ENCODE assay signal across 30 cellular contexts in genomic region chr4:140695483-140695882, GRCh38.
"Had no signal": no experiment of that assay in that cellular context is flagged by ENCODE, and none has a peak within 500 bp of the region (broad histone marks: within the 10 kb centered on the region; RNA-seq: fewer than 3 reads in every experiment).

No MANE protein-coding gene starts in this region.

- H3K4me2 ChIP-seq: smooth muscle cell had no signal

- H3K27ac Mint-ChIP-seq: activated naive CD4-positive, alpha-beta T cell treated with anti-CD3 and anti-CD28 coated beads, Interleukin-2, amount 50 U/mL, for 72 hours; activated T-cell treated with anti-CD3 and anti-CD28 coated beads, Interleukin-2, amount 50 U/mL, for 72 hours; immature natural killer cell; natural killer cell treated with Interleukin-12 subunit alpha and Interleukin-12 subunit beta and Interleukin-15 and Interleukin-18, amount 100 ng/mL, for 72 hours; T-helper 2 cell treated with Interferon-gamma antibody and Interleukin-4, amounts not matched to agents 5 μg/mL and 100 μg/mL, for 36 hours had no signal

- ATAC-seq: activated naive CD4-positive, alpha-beta T cell treated with anti-CD3 and anti-CD28 coated beads, Interleukin-2, amount 50 U/mL, for 72 hours; activated T-cell treated with anti-CD3 and anti-CD28 coated beads, Interleukin-2, amount 50 U/mL, for 72 hours; left colon; natural killer cell treated with Interleukin-12 subunit alpha and Interleukin-12 subunit beta and Interleukin-15 and Interleukin-18, amount 100 ng/mL, for 72 hours had no signal

- H3K4me1 Mint-ChIP-seq: immature natural killer cell had no signal

- H3K27ac ChIP-seq: cardiac muscle cell, coronary artery, dorsolateral prefrontal cortex, right atrium auricular region, testis, transverse colon had no signal

- H3K4me1 ChIP-seq: testis had no signal

- H3K4me3 ChIP-seq: cardiac muscle cell, coronary artery, dorsolateral prefrontal cortex, right atrium auricular region, smooth muscle cell, testis, transverse colon had no signal

- H3K27me3 ChIP-seq: cardiac muscle cell, dorsolateral prefrontal cortex, right atrium auricular region, testis, transverse colon had no signal

- DNase-seq: activated CD4-positive, alpha-beta T cell treated with anti-CD3 and anti-CD28 coated beads for 4 hours; activated CD4-positive, alpha-beta T cell treated with anti-CD3 and anti-CD28 coated beads, Interleukin-2, amount 50 U/mL, for 4 hours; activated naive CD4-positive, alpha-beta T cell; activated T-cell treated with anti-CD3 and anti-CD28 coated beads for 4 hours; activated T-cell treated with anti-CD3 and anti-CD28 coated beads, Interleukin-2, amount 50 U/mL, for 72 hours; anterior cingulate cortex; cerebellar nuclear complex; dorsolateral prefrontal cortex; effector memory CD4-positive, alpha-beta T cell; erythroblast; foreskin fibroblast; head of caudate nucleus; hypothalamus; immature natural killer cell; kidney; left colon; stimulated activated CD4-positive, alpha-beta T cell treated with anti-CD3 and anti-CD28 coated beads, Interleukin-1b, Interleukin-23, amount 100 ng/mL, for 48 hours; stimulated activated CD4-positive, alpha-beta T cell treated with anti-CD3 and anti-CD28 coated beads, Interleukin-4, amount 100 ng/mL, for 4 hours; stimulated activated CD8-positive, alpha-beta memory T cell treated with anti-CD3 and anti-CD28 coated beads, Interleukin-4, amount 100 ng/mL, for 48 hours; stimulated activated naive CD4-positive, alpha-beta T cell; testis; transverse colon had no signal

- H3K9me3 Mint-ChIP-seq: activated naive CD4-positive, alpha-beta T cell treated with anti-CD3 and anti-CD28 coated beads, Interleukin-2, amount 50 U/mL, for 72 hours; activated T-cell treated with anti-CD3 and anti-CD28 coated beads, Interleukin-2, amount 50 U/mL, for 72 hours; immature natural killer cell; natural killer cell treated with Interleukin-12 subunit alpha and Interleukin-12 subunit beta and Interleukin-15 and Interleukin-18, amount 100 ng/mL, for 72 hours; T-helper 2 cell treated with Interferon-gamma antibody and Interleukin-4, amounts not matched to agents 5 μg/mL and 100 μg/mL, for 36 hours had no signal

- H3K36me3 Mint-ChIP-seq: activated naive CD4-positive, alpha-beta T cell treated with anti-CD3 and anti-CD28 coated beads, Interleukin-2, amount 50 U/mL, for 72 hours; immature natural killer cell; natural killer cell treated with Interleukin-12 subunit alpha and Interleukin-12 subunit beta and Interleukin-15 and Interleukin-18, amount 100 ng/mL, for 72 hours had no signal

- H3K4me3 Mint-ChIP-seq: activated T-cell treated with anti-CD3 and anti-CD28 coated beads, Interleukin-2, amount 50 U/mL, for 72 hours; immature natural killer cell; natural killer cell treated with Interleukin-12 subunit alpha and Interleukin-12 subunit beta and Interleukin-15 and Interleukin-18, amount 100 ng/mL, for 72 hours; T-helper 2 cell treated with Interferon-gamma antibody and Interleukin-4, amounts not matched to agents 5 μg/mL and 100 μg/mL, for 36 hours had no signal

- FAIRE-seq: kidney, urothelium cell line had no signal
